ENCODE assay signal across 1 cellular context in the genomic region with DNA sequence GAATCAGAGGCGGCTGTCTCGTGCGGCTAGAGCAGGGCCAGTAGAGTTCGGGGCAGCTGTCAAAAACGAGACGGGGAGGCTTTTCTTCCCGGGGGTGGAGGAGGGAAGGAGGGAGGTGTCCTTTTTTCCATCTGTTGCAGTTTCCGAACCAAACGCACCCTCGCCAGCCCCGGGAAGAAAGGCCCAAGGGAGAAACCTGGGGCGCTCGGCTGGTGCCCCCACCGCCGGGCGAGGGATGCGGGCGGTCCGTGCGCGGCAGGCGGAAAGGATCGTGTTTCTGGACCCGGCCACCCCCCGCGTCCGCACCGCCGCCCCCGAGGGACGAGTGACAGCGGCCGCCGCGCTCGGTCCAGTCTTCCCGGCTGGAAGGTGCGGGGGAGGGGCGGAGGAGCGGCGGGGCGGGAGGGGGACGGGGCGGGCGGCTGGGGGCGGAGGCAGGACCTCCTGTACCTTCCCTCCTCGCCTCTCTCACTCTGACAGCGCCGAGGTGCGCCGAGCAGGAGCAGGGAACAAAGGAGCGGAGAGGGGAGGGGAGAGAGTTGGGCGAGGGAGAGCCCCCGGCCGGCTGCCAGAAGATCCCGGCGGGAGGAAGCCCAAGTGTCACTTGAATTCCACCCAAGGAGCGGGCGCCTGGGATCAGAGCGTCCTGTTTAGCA.
TF ChIP-seq lines count a peak whose summit lies in the region.

A gene (plus strand): TSS at position 471 of the 656 bp plus-strand sequence. CDS start 318 bp downstream, outside the sequence.

TF ChIP-seq in HepG2, 621 proteins besides CTCF, POLR2A, EP300 and RAD21 (continued from another document and continues in another):
- TF ChIP-seq HIVEP1 (CRISPR knock-in tag; IDR thresholded peaks at IDR 0.05) (no peak), ZNF329 (CRISPR knock-in tag; IDR thresholded peaks at IDR 0.05; ENCODE audit: low read depth) (no peak), ZNF570 (CRISPR knock-in tag; IDR thresholded peaks at IDR 0.05; ENCODE audit: borderline replicate concordance) (no peak), KLF6 (CRISPR knock-in tag; IDR thresholded peaks at IDR 0.05) (no peak; the same call in 1 of the 2 replicates), PAX8 (CRISPR knock-in tag; IDR thresholded peaks at IDR 0.05; ENCODE audit: borderline replicate concordance) (no peak), NFATC3 (CRISPR knock-in tag; IDR thresholded peaks at IDR 0.05) (0 out of 2 replicates have a peak, but pooled peaks have one; percentile 70), RFXAP (CRISPR knock-in tag; IDR thresholded peaks at IDR 0.05; ENCODE audit: borderline replicate concordance) (no peak), PTBP1 (IDR thresholded peaks at IDR 0.05; ENCODE audit: low read depth, low read length, poor library complexity, severe bottlenecking) (no peak), KMT2A (CRISPR knock-in tag; IDR thresholded peaks at IDR 0.05) (no peak), BORCS8-MEF2B (CRISPR knock-in tag; IDR thresholded peaks at IDR 0.05) (no peak), SOX13 (IDR thresholded peaks at IDR 0.05) (peak; percentile 25; the same call in 1 of the 2 replicates), SOX13 (CRISPR knock-in tag; conservative IDR thresholded peaks at IDR 0.05 in 1 of 2, IDR thresholded peaks at IDR 0.05 in 1 of 2) (peak in 1 of 2 experiments; percentile 18; a peak in 1 of 4 replicates), ZNF552 (CRISPR knock-in tag; IDR thresholded peaks at IDR 0.05; ENCODE audit: borderline replicate concordance) (no peak), ZNF607 (CRISPR knock-in tag; IDR thresholded peaks at IDR 0.05; ENCODE audit: borderline replicate concordance) (no peak), SMAD1 (CRISPR knock-in tag; IDR thresholded peaks at IDR 0.05; ENCODE audit: borderline replicate concordance, low read depth) (no peak), ZNF333 (CRISPR knock-in tag; IDR thresholded peaks at IDR 0.05; ENCODE audit: borderline replicate concordance) (no peak), ARHGAP35 (CRISPR knock-in tag; IDR thresholded peaks at IDR 0.05; ENCODE audit: borderline replicate concordance) (no peak), PHF5A (CRISPR knock-in tag; IDR thresholded peaks at IDR 0.05; ENCODE audit: low read depth, unreplicated experiment) (peak; percentile 19), AGO1 (IDR thresholded peaks at IDR 0.05; ENCODE audit: low read depth, low read length, poor library complexity, severe bottlenecking) (no peak), ZNF773 (CRISPR knock-in tag; IDR thresholded peaks at IDR 0.05; ENCODE audit: borderline replicate concordance) (no peak), U2AF1 (optimal IDR thresholded peaks at IDR 0.05; ENCODE audit: low read depth, low read length) (peak; percentile 60), TBL1XR1 (IDR thresholded peaks at IDR 0.05; ENCODE audit: borderline replicate concordance, low read length, partially characterized antibody) (peak; percentile 10), ZNF30 (CRISPR knock-in tag; IDR thresholded peaks at IDR 0.05) (no peak), FOXO1 (CRISPR knock-in tag; IDR thresholded peaks at IDR 0.05) (peak; percentile 5; the same call in 1 of the 2 replicates), PAF1 (CRISPR knock-in tag; IDR thresholded peaks at IDR 0.05) (peak; percentile 21; the same call in 1 of the 2 replicates), SKI (IDR thresholded peaks at IDR 0.05; ENCODE audit: partially characterized antibody) (peak; percentile 20), ASH2L (IDR thresholded peaks at IDR 0.05; ENCODE audit: insufficient read length, low read depth, low read length) (peak; percentile 25), MED8 (CRISPR knock-in tag; IDR thresholded peaks at IDR 0.05; ENCODE audit: insufficient replicate concordance) (no peak), KDM5B (CRISPR knock-in tag; IDR thresholded peaks at IDR 0.05; ENCODE audit: borderline replicate concordance) (peak; percentile 19; the same call in 1 of the 2 replicates), MEIS1 (CRISPR knock-in tag; IDR thresholded peaks at IDR 0.05; ENCODE audit: borderline replicate concordance) (no peak), EED (CRISPR knock-in tag; IDR thresholded peaks at IDR 0.05) (0 out of 2 replicates have a peak, but pooled peaks have one; percentile 21), KLF11 (CRISPR knock-in tag; IDR thresholded peaks at IDR 0.05) (no peak), HNRNPH1 (optimal IDR thresholded peaks at IDR 0.05; ENCODE audit: low read depth, low read length) (peak; percentile 67), ZNF343 (CRISPR knock-in tag; IDR thresholded peaks at IDR 0.05) (0 out of 2 replicates have a peak, but pooled peaks have one; percentile 9), ELF1 (CRISPR knock-in tag; IDR thresholded peaks at IDR 0.05) (no peak)
- TF ChIP-seq, protein P1, sequence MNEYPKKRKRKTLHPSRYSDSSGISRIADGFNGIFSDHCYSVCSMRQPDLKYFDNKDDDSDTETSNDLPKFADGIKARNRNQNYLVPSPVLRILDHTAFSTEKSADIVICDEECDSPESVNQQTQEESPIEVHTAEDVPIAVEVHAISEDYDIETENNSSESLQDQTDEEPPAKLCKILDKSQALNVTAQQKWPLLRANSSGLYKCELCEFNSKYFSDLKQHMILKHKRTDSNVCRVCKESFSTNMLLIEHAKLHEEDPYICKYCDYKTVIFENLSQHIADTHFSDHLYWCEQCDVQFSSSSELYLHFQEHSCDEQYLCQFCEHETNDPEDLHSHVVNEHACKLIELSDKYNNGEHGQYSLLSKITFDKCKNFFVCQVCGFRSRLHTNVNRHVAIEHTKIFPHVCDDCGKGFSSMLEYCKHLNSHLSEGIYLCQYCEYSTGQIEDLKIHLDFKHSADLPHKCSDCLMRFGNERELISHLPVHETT (CRISPR knock-in tag; conservative IDR thresholded peaks at IDR 0.05) = peak; percentile 35; the same call in 1 of the 2 replicates
- TF ChIP-seq, protein P2, sequence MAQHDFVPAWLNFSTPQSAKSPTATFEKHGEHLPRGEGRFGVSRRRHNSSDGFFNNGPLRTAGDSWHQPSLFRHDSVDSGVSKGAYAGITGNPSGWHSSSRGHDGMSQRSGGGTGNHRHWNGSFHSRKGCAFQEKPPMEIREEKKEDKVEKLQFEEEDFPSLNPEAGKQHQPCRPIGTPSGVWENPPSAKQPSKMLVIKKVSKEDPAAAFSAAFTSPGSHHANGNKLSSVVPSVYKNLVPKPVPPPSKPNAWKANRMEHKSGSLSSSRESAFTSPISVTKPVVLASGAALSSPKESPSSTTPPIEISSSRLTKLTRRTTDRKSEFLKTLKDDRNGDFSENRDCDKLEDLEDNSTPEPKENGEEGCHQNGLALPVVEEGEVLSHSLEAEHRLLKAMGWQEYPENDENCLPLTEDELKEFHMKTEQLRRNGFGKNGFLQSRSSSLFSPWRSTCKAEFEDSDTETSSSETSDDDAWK (CRISPR knock-in tag; IDR thresholded peaks at IDR 0.05) = no peak
- TF ChIP-seq, protein P3, sequence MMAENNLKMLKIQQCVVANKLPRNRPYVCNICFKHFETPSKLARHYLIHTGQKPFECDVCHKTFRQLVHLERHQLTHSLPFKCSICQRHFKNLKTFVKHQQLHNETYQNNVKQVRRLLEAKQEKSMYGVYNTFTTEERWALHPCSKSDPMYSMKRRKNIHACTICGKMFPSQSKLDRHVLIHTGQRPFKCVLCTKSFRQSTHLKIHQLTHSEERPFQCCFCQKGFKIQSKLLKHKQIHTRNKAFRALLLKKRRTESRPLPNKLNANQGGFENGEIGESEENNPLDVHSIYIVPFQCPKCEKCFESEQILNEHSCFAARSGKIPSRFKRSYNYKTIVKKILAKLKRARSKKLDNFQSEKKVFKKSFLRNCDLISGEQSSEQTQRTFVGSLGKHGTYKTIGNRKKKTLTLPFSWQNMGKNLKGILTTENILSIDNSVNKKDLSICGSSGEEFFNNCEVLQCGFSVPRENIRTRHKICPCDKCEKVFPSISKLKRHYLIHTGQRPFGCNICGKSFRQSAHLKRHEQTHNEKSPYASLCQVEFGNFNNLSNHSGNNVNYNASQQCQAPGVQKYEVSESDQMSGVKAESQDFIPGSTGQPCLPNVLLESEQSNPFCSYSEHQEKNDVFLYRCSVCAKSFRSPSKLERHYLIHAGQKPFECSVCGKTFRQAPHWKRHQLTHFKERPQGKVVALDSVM (CRISPR knock-in tag; IDR thresholded peaks at IDR 0.05) = no peak
- TF ChIP-seq, protein P4, sequence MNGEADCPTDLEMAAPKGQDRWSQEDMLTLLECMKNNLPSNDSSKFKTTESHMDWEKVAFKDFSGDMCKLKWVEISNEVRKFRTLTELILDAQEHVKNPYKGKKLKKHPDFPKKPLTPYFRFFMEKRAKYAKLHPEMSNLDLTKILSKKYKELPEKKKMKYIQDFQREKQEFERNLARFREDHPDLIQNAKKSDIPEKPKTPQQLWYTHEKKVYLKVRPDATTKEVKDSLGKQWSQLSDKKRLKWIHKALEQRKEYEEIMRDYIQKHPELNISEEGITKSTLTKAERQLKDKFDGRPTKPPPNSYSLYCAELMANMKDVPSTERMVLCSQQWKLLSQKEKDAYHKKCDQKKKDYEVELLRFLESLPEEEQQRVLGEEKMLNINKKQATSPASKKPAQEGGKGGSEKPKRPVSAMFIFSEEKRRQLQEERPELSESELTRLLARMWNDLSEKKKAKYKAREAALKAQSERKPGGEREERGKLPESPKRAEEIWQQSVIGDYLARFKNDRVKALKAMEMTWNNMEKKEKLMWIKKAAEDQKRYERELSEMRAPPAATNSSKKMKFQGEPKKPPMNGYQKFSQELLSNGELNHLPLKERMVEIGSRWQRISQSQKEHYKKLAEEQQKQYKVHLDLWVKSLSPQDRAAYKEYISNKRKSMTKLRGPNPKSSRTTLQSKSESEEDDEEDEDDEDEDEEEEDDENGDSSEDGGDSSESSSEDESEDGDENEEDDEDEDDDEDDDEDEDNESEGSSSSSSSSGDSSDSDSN (CRISPR knock-in tag; IDR thresholded peaks at IDR 0.05) = peak; percentile 57; the same call in 1 of the 2 replicates
- TF ChIP-seq, protein P5, sequence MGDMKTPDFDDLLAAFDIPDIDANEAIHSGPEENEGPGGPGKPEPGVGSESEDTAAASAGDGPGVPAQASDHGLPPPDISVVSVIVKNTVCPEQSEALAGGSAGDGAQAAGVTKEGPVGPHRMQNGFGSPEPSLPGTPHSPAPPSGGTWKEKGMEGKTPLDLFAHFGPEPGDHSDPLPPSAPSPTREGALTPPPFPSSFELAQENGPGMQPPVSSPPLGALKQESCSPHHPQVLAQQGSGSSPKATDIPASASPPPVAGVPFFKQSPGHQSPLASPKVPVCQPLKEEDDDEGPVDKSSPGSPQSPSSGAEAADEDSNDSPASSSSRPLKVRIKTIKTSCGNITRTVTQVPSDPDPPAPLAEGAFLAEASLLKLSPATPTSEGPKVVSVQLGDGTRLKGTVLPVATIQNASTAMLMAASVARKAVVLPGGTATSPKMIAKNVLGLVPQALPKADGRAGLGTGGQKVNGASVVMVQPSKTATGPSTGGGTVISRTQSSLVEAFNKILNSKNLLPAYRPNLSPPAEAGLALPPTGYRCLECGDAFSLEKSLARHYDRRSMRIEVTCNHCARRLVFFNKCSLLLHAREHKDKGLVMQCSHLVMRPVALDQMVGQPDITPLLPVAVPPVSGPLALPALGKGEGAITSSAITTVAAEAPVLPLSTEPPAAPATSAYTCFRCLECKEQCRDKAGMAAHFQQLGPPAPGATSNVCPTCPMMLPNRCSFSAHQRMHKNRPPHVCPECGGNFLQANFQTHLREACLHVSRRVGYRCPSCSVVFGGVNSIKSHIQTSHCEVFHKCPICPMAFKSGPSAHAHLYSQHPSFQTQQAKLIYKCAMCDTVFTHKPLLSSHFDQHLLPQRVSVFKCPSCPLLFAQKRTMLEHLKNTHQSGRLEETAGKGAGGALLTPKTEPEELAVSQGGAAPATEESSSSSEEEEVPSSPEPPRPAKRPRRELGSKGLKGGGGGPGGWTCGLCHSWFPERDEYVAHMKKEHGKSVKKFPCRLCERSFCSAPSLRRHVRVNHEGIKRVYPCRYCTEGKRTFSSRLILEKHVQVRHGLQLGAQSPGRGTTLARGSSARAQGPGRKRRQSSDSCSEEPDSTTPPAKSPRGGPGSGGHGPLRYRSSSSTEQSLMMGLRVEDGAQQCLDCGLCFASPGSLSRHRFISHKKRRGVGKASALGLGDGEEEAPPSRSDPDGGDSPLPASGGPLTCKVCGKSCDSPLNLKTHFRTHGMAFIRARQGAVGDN (CRISPR knock-in tag; IDR thresholded peaks at IDR 0.05) = peak; percentile 66
- TF ChIP-seq, protein P6, sequence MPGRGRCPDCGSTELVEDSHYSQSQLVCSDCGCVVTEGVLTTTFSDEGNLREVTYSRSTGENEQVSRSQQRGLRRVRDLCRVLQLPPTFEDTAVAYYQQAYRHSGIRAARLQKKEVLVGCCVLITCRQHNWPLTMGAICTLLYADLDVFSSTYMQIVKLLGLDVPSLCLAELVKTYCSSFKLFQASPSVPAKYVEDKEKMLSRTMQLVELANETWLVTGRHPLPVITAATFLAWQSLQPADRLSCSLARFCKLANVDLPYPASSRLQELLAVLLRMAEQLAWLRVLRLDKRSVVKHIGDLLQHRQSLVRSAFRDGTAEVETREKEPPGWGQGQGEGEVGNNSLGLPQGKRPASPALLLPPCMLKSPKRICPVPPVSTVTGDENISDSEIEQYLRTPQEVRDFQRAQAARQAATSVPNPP (CRISPR knock-in tag; IDR thresholded peaks at IDR 0.05) = no peak
- TF ChIP-seq, protein P7, sequence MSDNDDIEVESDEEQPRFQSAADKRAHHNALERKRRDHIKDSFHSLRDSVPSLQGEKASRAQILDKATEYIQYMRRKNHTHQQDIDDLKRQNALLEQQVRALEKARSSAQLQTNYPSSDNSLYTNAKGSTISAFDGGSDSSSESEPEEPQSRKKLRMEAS (IDR thresholded peaks at IDR 0.05) = peak; percentile 7; the same call in 1 of the 2 replicates
- TF ChIP-seq, protein P8, sequence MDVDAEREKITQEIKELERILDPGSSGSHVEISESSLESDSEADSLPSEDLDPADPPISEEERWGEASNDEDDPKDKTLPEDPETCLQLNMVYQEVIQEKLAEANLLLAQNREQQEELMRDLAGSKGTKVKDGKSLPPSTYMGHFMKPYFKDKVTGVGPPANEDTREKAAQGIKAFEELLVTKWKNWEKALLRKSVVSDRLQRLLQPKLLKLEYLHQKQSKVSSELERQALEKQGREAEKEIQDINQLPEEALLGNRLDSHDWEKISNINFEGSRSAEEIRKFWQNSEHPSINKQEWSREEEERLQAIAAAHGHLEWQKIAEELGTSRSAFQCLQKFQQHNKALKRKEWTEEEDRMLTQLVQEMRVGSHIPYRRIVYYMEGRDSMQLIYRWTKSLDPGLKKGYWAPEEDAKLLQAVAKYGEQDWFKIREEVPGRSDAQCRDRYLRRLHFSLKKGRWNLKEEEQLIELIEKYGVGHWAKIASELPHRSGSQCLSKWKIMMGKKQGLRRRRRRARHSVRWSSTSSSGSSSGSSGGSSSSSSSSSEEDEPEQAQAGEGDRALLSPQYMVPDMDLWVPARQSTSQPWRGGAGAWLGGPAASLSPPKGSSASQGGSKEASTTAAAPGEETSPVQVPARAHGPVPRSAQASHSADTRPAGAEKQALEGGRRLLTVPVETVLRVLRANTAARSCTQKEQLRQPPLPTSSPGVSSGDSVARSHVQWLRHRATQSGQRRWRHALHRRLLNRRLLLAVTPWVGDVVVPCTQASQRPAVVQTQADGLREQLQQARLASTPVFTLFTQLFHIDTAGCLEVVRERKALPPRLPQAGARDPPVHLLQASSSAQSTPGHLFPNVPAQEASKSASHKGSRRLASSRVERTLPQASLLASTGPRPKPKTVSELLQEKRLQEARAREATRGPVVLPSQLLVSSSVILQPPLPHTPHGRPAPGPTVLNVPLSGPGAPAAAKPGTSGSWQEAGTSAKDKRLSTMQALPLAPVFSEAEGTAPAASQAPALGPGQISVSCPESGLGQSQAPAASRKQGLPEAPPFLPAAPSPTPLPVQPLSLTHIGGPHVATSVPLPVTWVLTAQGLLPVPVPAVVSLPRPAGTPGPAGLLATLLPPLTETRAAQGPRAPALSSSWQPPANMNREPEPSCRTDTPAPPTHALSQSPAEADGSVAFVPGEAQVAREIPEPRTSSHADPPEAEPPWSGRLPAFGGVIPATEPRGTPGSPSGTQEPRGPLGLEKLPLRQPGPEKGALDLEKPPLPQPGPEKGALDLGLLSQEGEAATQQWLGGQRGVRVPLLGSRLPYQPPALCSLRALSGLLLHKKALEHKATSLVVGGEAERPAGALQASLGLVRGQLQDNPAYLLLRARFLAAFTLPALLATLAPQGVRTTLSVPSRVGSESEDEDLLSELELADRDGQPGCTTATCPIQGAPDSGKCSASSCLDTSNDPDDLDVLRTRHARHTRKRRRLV (CRISPR knock-in tag; IDR thresholded peaks at IDR 0.05) = no peak
